In genomic region chr12:123435636-123436016, GRCh38 we compare ENCODE assay signal across 1 cellular context.
TF ChIP-seq lines count a peak whose summit lies in the region.

No MANE protein-coding gene starts in this region.

TF ChIP-seq in GM23338, 12 proteins besides CTCF, POLR2A, EP300 and RAD21 (continued from another document):
- TF ChIP-seq REST (IDR thresholded peaks at IDR 0.05; ENCODE audit: unreplicated experiment) (no peak), STAT1 (IDR thresholded peaks at IDR 0.05; ENCODE audit: unreplicated experiment) (no peak), EZH2 (IDR thresholded peaks at IDR 0.05; ENCODE audit: low read depth, unreplicated experiment) (no peak), ZNF462 (CRISPR knock-in tag; IDR thresholded peaks at IDR 0.05) (no peak)
